ENCODE assay signal across 8 cellular contexts in genomic region chr6:30541515-30542403, GRCh38. TPM values are rescaled to one million over a fixed set of nuclear protein-coding genes. Genes with fewer than 3 reads are reported as not detected.
DNase-seq lines count a peak whose midpoint lies in the region; ATAC-seq and TF ChIP-seq lines count a peak whose summit lies in the region.

No MANE protein-coding gene starts in this region.

- H3K4me3 ChIP-seq in choroid plexus epithelial cell (ENCODE audit: low read depth, low read length): peak overlapping the region; percentile 1

- in situ Hi-C loops in Caki2 (cut with HindIII; ENCODE audit: low pct_unique_long_range_greater_than_20kb, low sequenced_read_pairs): loop anchor here (5.0 to 10.0 kb wide), 2 partner anchors 39 to 87 kb away; no protein-coding TSS in a partner anchor

- peak; percentile 99 for TF ChIP-seq CTCF in choroid plexus epithelial cell (conservative IDR thresholded peaks at IDR 0.05; ENCODE audit: low read depth, low read length)

- H3K27ac Mint-ChIP-seq in activated CD4-positive, alpha-beta T cell treated with anti-CD3 and anti-CD28 coated beads for 36 hours: peak overlapping the region; percentile 79

- peak overlapping the region; percentile 59 for H3K4me3 Mint-ChIP-seq in activated CD4-positive, alpha-beta T cell treated with anti-CD3 and anti-CD28 coated beads for 36 hours

- no peaks in the 10 kb centered on the region for H3K9me3 Mint-ChIP-seq in activated CD4-positive, alpha-beta T cell treated with anti-CD3 and anti-CD28 coated beads for 36 hours (ENCODE audit: low read depth)

- intact Hi-C loops in activated CD4-positive, alpha-beta T cell treated with anti-CD3 and anti-CD28 coated beads for 36 hours (cut with DNase I, micrococcal nuclease): loop anchor here (1.0 to 2.0 kb wide), 3 partner anchors 25 to 545 kb away; no protein-coding TSS in a partner anchor

- ATAC-seq in HG03159 (IDR thresholded peaks at IDR 0.05; ENCODE audit: unreplicated experiment): peak; percentile 53
- ATAC-seq in activated CD4-positive, alpha-beta T cell treated with anti-CD3 and anti-CD28 coated beads for 36 hours: peak; percentile 76
- no peak for ATAC-seq in HG03469 (IDR thresholded peaks at IDR 0.05; ENCODE audit: unreplicated experiment)

- peaks cover 40% of the 10 kb centered on the region for H3K4me1 Mint-ChIP-seq in activated CD4-positive, alpha-beta T cell treated with anti-CD3 and anti-CD28 coated beads for 36 hours

- peaks cover 13% of the 10 kb centered on the region for H3K36me3 Mint-ChIP-seq in activated CD4-positive, alpha-beta T cell treated with anti-CD3 and anti-CD28 coated beads for 36 hours (ENCODE audit: low read depth)

- POLR2A ChIA-PET in activated CD4-positive, alpha-beta T cell treated with anti-CD3 and anti-CD28 coated beads for 36 hours (lab: Charles Lee): interaction anchor here (0.6 to 2.0 kb wide), 9 partner anchors 9 to 74 kb away, joined by 4 to 8 read pairs (median 7); no protein-coding TSS in a partner anchor

- H3K27me3 Mint-ChIP-seq in activated CD4-positive, alpha-beta T cell treated with anti-CD3 and anti-CD28 coated beads for 36 hours: no peaks in the 10 kb centered on the region

- DNase-seq in Caki2 (ENCODE audit: low read depth) (peak; percentile 80), NCI-H510A (lab: John Stamatoyannopoulos, UW) (peak; percentile 69), choroid plexus epithelial cell (ENCODE audit: low read depth) (peak; percentile 95), kidney glomerular epithelial cell (lab: John Stamatoyannopoulos, UW) (peak; percentile 56)
- DNase-seq in activated CD4-positive, alpha-beta T cell treated with anti-CD3 and anti-CD28 coated beads for 36 hours: peak; percentile 90
- DNase-seq in stimulated activated CD4-positive, alpha-beta T cell treated with anti-CD3 and anti-CD28 coated beads, Interleukin-1b, Interleukin-23, amount 100 ng/mL, for 1 hour (ENCODE audit: low read depth in 2 of 2): peak; percentile 53 to 62

- CTCF ChIA-PET in activated CD4-positive, alpha-beta T cell treated with anti-CD3 and anti-CD28 coated beads for 36 hours (lab: Charles Lee): interaction anchor here (0.6 to 15.2 kb wide), 36 partner anchors 11 to 627 kb away, joined by 3 to 386 read pairs (median 6); partner anchors contain the start of genes ABCF1, GNL1 and PRR3

RNA-seq across cellular contexts. Expression of gene GNL1, which starts 14.5 kb away (rescaled TPM):
- 23.5 and 36.9 TPM in 2 replicates for total RNA-seq in Caki2 (2014; rRNA removed; shearing (Covaris generic); ENCODE audit: low replicate concordance)
- 100 to 1,000 TPM in 1 of 2 experiments, 10 to 100 TPM in 1; 91.3 to 104 TPM for total RNA-seq in activated CD4-positive, alpha-beta T cell treated with anti-CD3 and anti-CD28 coated beads for 36 hours

RNA-seq across cellular contexts. Expression of gene PRR3, which starts 15.3 kb away (rescaled TPM):
- total RNA-seq in Caki2 (2014; rRNA removed; shearing (Covaris generic); ENCODE audit: low replicate concordance): 12.7 TPM in 1 of 2 replicates, not detected in the other
- 10 to 100 TPM; 29.4 to 45.8 TPM for total RNA-seq in activated CD4-positive, alpha-beta T cell treated with anti-CD3 and anti-CD28 coated beads for 36 hours

RNA-seq across cellular contexts. Expression of gene ABCF1, which starts 29.5 kb away (rescaled TPM):
- total RNA-seq in Caki2 (2014; rRNA removed; shearing (Covaris generic); ENCODE audit: low replicate concordance): 29.5 and 30.5 TPM in 2 replicates
- total RNA-seq in activated CD4-positive, alpha-beta T cell treated with anti-CD3 and anti-CD28 coated beads for 36 hours: 100 to 1,000 TPM in 1 of 2 experiments, 10 to 100 TPM in 1; 100.0 to 105 TPM

RNA-seq across cellular contexts. Expression of gene HLA-E, which starts 52.5 kb away (rescaled TPM):
- 210 and 213 TPM in 2 replicates for total RNA-seq in Caki2 (2014; rRNA removed; shearing (Covaris generic); ENCODE audit: low replicate concordance)
- 100 to 1,000 TPM; 451 to 502 TPM for total RNA-seq in activated CD4-positive, alpha-beta T cell treated with anti-CD3 and anti-CD28 coated beads for 36 hours
